8 cellular contexts compared by ENCODE assay signal in genomic region chr1:33126411-33127000, GRCh38. TPM values are rescaled to one million over a fixed set of nuclear protein-coding genes. Genes with fewer than 3 reads are reported as not detected.
DNase-seq lines count a peak whose midpoint lies in the region; ATAC-seq and TF ChIP-seq lines count a peak whose summit lies in the region.

No MANE protein-coding gene starts in this region.

- H3K27ac Mint-ChIP-seq in CD4-positive, CD25-positive, alpha-beta regulatory T cell: peak overlapping the region; percentile 97 to 98 (median 98)
- H3K27ac Mint-ChIP-seq in endodermal cell: peak overlapping the region; percentile 90

- no peaks in the 10 kb centered on the region for H3K27me3 Mint-ChIP-seq in CD4-positive, CD25-positive, alpha-beta regulatory T cell
- peaks cover 47% of the 10 kb centered on the region for H3K27me3 Mint-ChIP-seq in endodermal cell (ENCODE audit: insufficient read depth)

- no peaks in the 10 kb centered on the region for H3K36me3 ChIP-seq in CD4-positive, CD25-positive, alpha-beta regulatory T cell (ENCODE audit: control insufficient read depth, insufficient read depth, low read length)
- H3K36me3 ChIP-seq in OCI-LY3 (replicated peaks; ENCODE audit: low read depth, low read length): peaks cover 2% of the 10 kb centered on the region
- no peaks in the 10 kb centered on the region for H3K36me3 ChIP-seq in endodermal cell (ENCODE audit: control insufficient read depth, insufficient read depth, low read length)
- no peaks in the 10 kb centered on the region for H3K36me3 ChIP-seq in neutrophil

- peaks cover 0 to 1% (median 0%) of the 10 kb centered on the region in 7 donors for H3K9me3 Mint-ChIP-seq in CD4-positive, CD25-positive, alpha-beta regulatory T cell
- H3K9me3 Mint-ChIP-seq in endodermal cell: peaks cover 8% of the 10 kb centered on the region

- H4K20me1 ChIP-seq in OCI-LY3 (ENCODE audit: insufficient read depth, low read length): no peaks in the 10 kb centered on the region

- ATAC-seq in CD4-positive, CD25-positive, alpha-beta regulatory T cell (ENCODE audit: low read depth in 2 of 2): no peak
- ATAC-seq in GM21529 (IDR thresholded peaks at IDR 0.05; ENCODE audit: unreplicated experiment): no peak

- peak overlapping the region; percentile 91 to 94 (median 92) for H3K4me3 Mint-ChIP-seq in CD4-positive, CD25-positive, alpha-beta regulatory T cell
- H3K4me3 Mint-ChIP-seq in endodermal cell: peak overlapping the region; percentile 78

- DNase-seq in CD4-positive, CD25-positive, alpha-beta regulatory T cell: no peak
- DNase-seq in endodermal cell (peak; percentile 12), mucosa of gallbladder (ENCODE audit: low spot score) (no peak), COLO829 (ENCODE audit: low spot score) (no peak), SW 1271 (lab: John Stamatoyannopoulos, UW) (no peak)

- TF ChIP-seq CTCF in OCI-LY3 (IDR thresholded peaks at IDR 0.05; ENCODE audit: low read depth, low read length) (no peak), endodermal cell (conservative IDR thresholded peaks at IDR 0.05) (no peak), neutrophil (IDR thresholded peaks at IDR 0.05) (no peak)

- 72 to 87% methylated on average over 8 to 9 of the region's 9 CpGs for whole genome bisulfite sequencing in endodermal cell (ENCODE audit: insufficient coverage in 1 of 2, insufficient read length in 1 of 2), 2 experiments

- H3K36me3 Mint-ChIP-seq in CD4-positive, CD25-positive, alpha-beta regulatory T cell: peaks cover 4% of the 10 kb centered on the region
- peaks cover 6% of the 10 kb centered on the region for H3K36me3 Mint-ChIP-seq in endodermal cell (ENCODE audit: low read depth)

- peak overlapping the region; percentile 90 for H3K4me3 ChIP-seq in CD4-positive, CD25-positive, alpha-beta regulatory T cell (ENCODE audit: low read depth, low read length)
- peak overlapping the region; percentile 98 for H3K4me3 ChIP-seq in OCI-LY3 (ENCODE audit: low read length)
- H3K4me3 ChIP-seq in endodermal cell (ENCODE audit: low read length): peak overlapping the region; percentile 77
- H3K4me3 ChIP-seq in neutrophil (ENCODE audit: low read depth in 1 of 2, low read length in 1 of 2): peak overlapping the region; percentile 76 to 80

- peaks cover 17% of the 10 kb centered on the region for H3K79me2 ChIP-seq in OCI-LY3 (ENCODE audit: low read length)

- H3K4me2 ChIP-seq in OCI-LY3 (ENCODE audit: low read length): peak overlapping the region; percentile 91

- H3K9ac ChIP-seq in OCI-LY3 (ENCODE audit: low read length): peak overlapping the region; percentile 97
- H3K9ac ChIP-seq in endodermal cell (ENCODE audit: extremely low read depth, low read length, poor library complexity, severe bottlenecking): peak overlapping the region; percentile 15

- H3K27me3 ChIP-seq in CD4-positive, CD25-positive, alpha-beta regulatory T cell (ENCODE audit: control insufficient read depth, insufficient read depth, low read length): no peaks in the 10 kb centered on the region
- H3K27me3 ChIP-seq in OCI-LY3 (ENCODE audit: low read depth, low read length): no peaks in the 10 kb centered on the region
- H3K27me3 ChIP-seq in endodermal cell (ENCODE audit: control insufficient read depth, insufficient read depth, low read length, poor library complexity, severe bottlenecking): no peaks in the 10 kb centered on the region
- H3K27me3 ChIP-seq in neutrophil: peaks cover 48% of the 10 kb centered on the region

- peaks cover 5 to 57% (median 32%) of the 10 kb centered on the region in 4 donors for H3K4me1 Mint-ChIP-seq in CD4-positive, CD25-positive, alpha-beta regulatory T cell
- peaks cover 8% of the 10 kb centered on the region for H3K4me1 Mint-ChIP-seq in endodermal cell

- H2AFZ ChIP-seq in OCI-LY3 (ENCODE audit: low read depth, low read length): peak overlapping the region; percentile 56; the same call in 1 of the 2 replicates

- H3K9me3 ChIP-seq in CD4-positive, CD25-positive, alpha-beta regulatory T cell (ENCODE audit: control insufficient read depth in 2 of 2, low read length in 2 of 2): no peaks in the 10 kb centered on the region
- H3K9me3 ChIP-seq in OCI-LY3 (ENCODE audit: insufficient read depth, low read length) (no peaks in the 10 kb centered on the region), endodermal cell (ENCODE audit: control insufficient read depth, low read length) (no peaks in the 10 kb centered on the region), neutrophil (no peaks in the 10 kb centered on the region)

- H3K4me1 ChIP-seq in CD4-positive, CD25-positive, alpha-beta regulatory T cell (ENCODE audit: control insufficient read depth, insufficient read depth, low read length, poor library complexity, severe bottlenecking): peaks cover 38% of the 10 kb centered on the region
- H3K4me1 ChIP-seq in OCI-LY3 (ENCODE audit: low read length) (peaks cover 14% of the 10 kb centered on the region), endodermal cell (ENCODE audit: control insufficient read depth, insufficient read depth, low read length) (peaks cover 4% of the 10 kb centered on the region), neutrophil (ENCODE audit: control insufficient read depth in 1 of 2, insufficient read depth in 1 of 2, low read depth in 1 of 2, low read length in 1 of 2) (peaks cover 9 to 11% of the 10 kb centered on the region in 2 experiments)

- peak overlapping the region; percentile 95 for H3K27ac ChIP-seq in CD4-positive, CD25-positive, alpha-beta regulatory T cell (ENCODE audit: insufficient read depth, low read length, poor library complexity, severe bottlenecking)
- H3K27ac ChIP-seq in OCI-LY3 (ENCODE audit: low read length) (peak overlapping the region; percentile 84), endodermal cell (ENCODE audit: low read depth, low read length) (no peak overlapping the region), neutrophil (peak overlapping the region; percentile 84)

RNA-seq across cellular contexts. Expression of gene AZIN2, which starts 45.6 kb away (rescaled TPM):
- total RNA-seq in CD4-positive, CD25-positive, alpha-beta regulatory T cell: 1.5 TPM
- polyA plus RNA-seq in CD4-positive, CD25-positive, alpha-beta regulatory T cell: 1 to 10 TPM in 2 of 4 donors, under 1 TPM in 1, not detected in 1; 0.69 to 1.9 (median 1.2) TPM
- total RNA-seq in endodermal cell (1 to 10 TPM; 1.7 to 3.0 TPM), mucosa of gallbladder (6.2 TPM)
- 3.2 TPM for polyA plus RNA-seq in endodermal cell (2013, experiment 1 of 2)
- polyA plus RNA-seq in endodermal cell (2013, experiment 2 of 2): 4.7 TPM

RNA-seq across cellular contexts. Expression of gene TRIM62, which starts 55.3 kb away (rescaled TPM):
- 29.1 TPM for total RNA-seq in CD4-positive, CD25-positive, alpha-beta regulatory T cell
- 1 to 10 TPM; 5.6 to 7.5 (median 6.2) TPM for polyA plus RNA-seq in CD4-positive, CD25-positive, alpha-beta regulatory T cell
- 1 to 10 TPM; 5.1 to 6.0 TPM for total RNA-seq in endodermal cell
- polyA plus RNA-seq in endodermal cell (2013, experiment 1 of 2): 9.4 TPM
- polyA plus RNA-seq in endodermal cell (2013, experiment 2 of 2): 8.0 TPM
- total RNA-seq in mucosa of gallbladder: 8.5 TPM
